In genomic region chr12:75767957-75768356, GRCh38 we compare ENCODE assay signal across 25 cellular contexts.
"Had no signal": no experiment of that assay in that cellular context is flagged by ENCODE, and none has a peak within 500 bp of the region (broad histone marks: within the 10 kb centered on the region; RNA-seq: fewer than 3 reads in every experiment).

No MANE protein-coding gene starts in this region.

- H3K36me3 ChIP-seq: colonic mucosa, esophagus squamous epithelium, left lung, ovary, tibial artery had no signal

- H3K4me1 ChIP-seq: colonic mucosa, left lung, tibial artery had no signal

- H3K4me1 Mint-ChIP-seq: naive thymus-derived CD4-positive, alpha-beta T cell; stimulated activated naive CD8-positive, alpha-beta T cell treated with anti-CD3 and anti-CD28 coated beads, Interleukin-15, amount 100 ng/mL, for 72 hours had no signal

- DNase-seq: colonic mucosa; effector memory CD4-positive, alpha-beta T cell; erythroblast; esophagus squamous epithelium; foreskin melanocyte; left cardiac atrium; left lung; mesendoderm; midbrain; naive thymus-derived CD4-positive, alpha-beta T cell; nephron progenitor cell; occipital lobe; ovary; posterior cingulate gyrus; stimulated activated CD4-positive, alpha-beta T cell treated with anti-CD3 and anti-CD28 coated beads, Interleukin-12 subunit alpha, Interleukin-12 subunit beta, amount 100 ng/mL, for 4 hours; stimulated activated CD4-positive, alpha-beta T cell treated with anti-CD3 and anti-CD28 coated beads, Interleukin-1b, Interleukin-23, amount 100 ng/mL, for 48 hours; stimulated activated CD4-positive, alpha-beta T cell treated with anti-CD3 and anti-CD28 coated beads, Interleukin-4, amount 100 ng/mL, for 1 hour; stimulated activated CD8-positive, alpha-beta memory T cell treated with anti-CD3 and anti-CD28 coated beads, Interleukin-4, amount 100 ng/mL, for 48 hours; stimulated activated naive CD4-positive, alpha-beta T cell; stimulated activated naive CD8-positive, alpha-beta T cell treated with anti-CD3 and anti-CD28 coated beads, Interleukin-15, amount 100 ng/mL, for 72 hours; tibial artery had no signal

- H3K36me3 Mint-ChIP-seq: naive thymus-derived CD4-positive, alpha-beta T cell had no signal

- H3K27ac Mint-ChIP-seq: dendritic cell treated with granulocyte-macrophage colony-stimulating factor and Interleukin-4, amounts not matched to agents 40 ng/mL and 50 ng/mL, for 4 days; naive thymus-derived CD4-positive, alpha-beta T cell; nephron progenitor cell; stimulated activated naive CD8-positive, alpha-beta T cell treated with anti-CD3 and anti-CD28 coated beads, Interleukin-15, amount 100 ng/mL, for 72 hours; type B pancreatic cell had no signal

- H3K27me3 Mint-ChIP-seq: type B pancreatic cell had no signal

- H3K4me2 ChIP-seq: smooth muscle cell had no signal

- H3K4me3 ChIP-seq: colonic mucosa, esophagus squamous epithelium, left lung, ovary, smooth muscle cell, tibial artery had no signal

- H3K9me3 Mint-ChIP-seq: dendritic cell treated with granulocyte-macrophage colony-stimulating factor and Interleukin-4, amounts not matched to agents 40 ng/mL and 50 ng/mL, for 4 days; nephron progenitor cell; stimulated activated naive CD8-positive, alpha-beta T cell treated with anti-CD3 and anti-CD28 coated beads, Interleukin-15, amount 100 ng/mL, for 72 hours had no signal

- H3K27ac ChIP-seq: colonic mucosa, esophagus squamous epithelium, left lung, ovary, tibial artery had no signal

- H3K27me3 ChIP-seq: colonic mucosa, esophagus squamous epithelium, left lung, ovary, tibial artery had no signal

- ATAC-seq: left cardiac atrium; left lung; naive thymus-derived CD4-positive, alpha-beta T cell; sciatic nerve; stimulated activated naive CD8-positive, alpha-beta T cell treated with anti-CD3 and anti-CD28 coated beads, Interleukin-15, amount 100 ng/mL, for 72 hours had no signal

- H3K9me3 ChIP-seq: colonic mucosa, esophagus squamous epithelium, left lung, ovary, tibial artery had no signal

- H3K4me3 Mint-ChIP-seq: dendritic cell treated with granulocyte-macrophage colony-stimulating factor and Interleukin-4, amounts not matched to agents 40 ng/mL and 50 ng/mL, for 4 days; naive thymus-derived CD4-positive, alpha-beta T cell; nephron progenitor cell; stimulated activated naive CD8-positive, alpha-beta T cell treated with anti-CD3 and anti-CD28 coated beads, Interleukin-15, amount 100 ng/mL, for 72 hours; type B pancreatic cell had no signal
